31 cellular contexts compared by ENCODE assay signal in genomic region chr2:217948341-217948791, GRCh38. TPM values are rescaled to one million over a fixed set of nuclear protein-coding genes. Genes with fewer than 3 reads are reported as not detected.
A peak's percentile ranks its signal among the peaks of the same experiment; 100 is the strongest.
DNase-seq lines count a peak whose midpoint lies in the region; FAIRE-seq and TF ChIP-seq lines count a peak whose summit lies in the region.
"Had no signal": no experiment of that assay in that cellular context is flagged by ENCODE, and none has a peak within 500 bp of the region (broad histone marks: within the 10 kb centered on the region; RNA-seq: fewer than 3 reads in every experiment).

No MANE protein-coding gene starts in this region.

- H3K9me3 Mint-ChIP-seq in activated CD4-positive, alpha-beta memory T cell treated with anti-CD3 and anti-CD28 coated beads, Interleukin-2, amount 10 ng/mL, durations not matched to agents 7 days and 5 days: no peaks in the 10 kb centered on the region
- H3K9me3 Mint-ChIP-seq: activated naive CD4-positive, alpha-beta T cell treated with anti-CD3 and anti-CD28 coated beads, Interleukin-2, amount 10 ng/mL, durations not matched to agents 7 days and 5 days; endodermal cell; immature natural killer cell; naive thymus-derived CD8-positive, alpha-beta T cell had no signal

- no peaks in the 10 kb centered on the region for H3K9me3 ChIP-seq in BLaER1 treated with 17β-estradiol and CSF1 and Interleukin-3, amounts not matched to agents 10 nM and 100 nM (replicated peaks in 1 of 11)
- no peaks in the 10 kb centered on the region for H3K9me3 ChIP-seq in stomach
- H3K9me3 ChIP-seq: esophagus squamous epithelium, gastrocnemius medialis, pancreas, right lobe of liver, upper lobe of right lung had no signal

- H4K20me1 ChIP-seq in BLaER1 treated with 17β-estradiol and CSF1 and Interleukin-3, amounts not matched to agents 10 nM and 100 nM: peaks cover 0 to 56% (median 2%) of the 10 kb centered on the region in 11 experiments; a peak in 9 of 22 replicates

- no peak for TF ChIP-seq POLR2A in stomach (IDR thresholded peaks at IDR 0.05)

- no peak for TF ChIP-seq EP300 in stomach (IDR thresholded peaks at IDR 0.05)

- H3K4me1 ChIP-seq in BLaER1 treated with 17β-estradiol and CSF1 and Interleukin-3, amounts not matched to agents 10 nM and 100 nM: peaks cover 11 to 25% (median 20%) of the 10 kb centered on the region in 10 experiments
- H3K4me1 ChIP-seq in stomach: peaks cover 36 to 98% (median 67%) of the 10 kb centered on the region in 4 donors

- peaks cover 25% of the 10 kb centered on the region for H3K27me3 Mint-ChIP-seq in activated CD4-positive, alpha-beta memory T cell treated with anti-CD3 and anti-CD28 coated beads, Interleukin-2, amount 10 ng/mL, durations not matched to agents 7 days and 5 days

- FAIRE-seq in frontal cortex (lab: Jason Lieb, UNC): no peak
- FAIRE-seq: pancreas had no signal

- H3K4me1 Mint-ChIP-seq in activated CD4-positive, alpha-beta memory T cell treated with anti-CD3 and anti-CD28 coated beads, Interleukin-2, amount 10 ng/mL, durations not matched to agents 7 days and 5 days: peaks cover 7% of the 10 kb centered on the region

- H3K27ac ChIP-seq in BLaER1 treated with 17β-estradiol and CSF1 and Interleukin-3, amounts not matched to agents 10 nM and 100 nM: no peak overlapping the region
- H3K27ac ChIP-seq in substantia nigra (ENCODE audit: low read depth, low read length, poor library complexity, severe bottlenecking): peak overlapping the region; percentile 77
- peak overlapping the region in 2 of 5 donors; percentile 13 to 16 for H3K27ac ChIP-seq in stomach
- H3K27ac ChIP-seq: C4-2B, pancreas, right lobe of liver, upper lobe of right lung, VCaP had no signal

- intact Hi-C loops in stomach (cut with DNase I; ENCODE audit: low total_unique reads): no loop called here

- no peak for DNase-seq in choroid plexus epithelial cell (ENCODE audit: low read depth)
- peak; percentile 7 for DNase-seq in midbrain (lab: John Stamatoyannopoulos, UW)
- DNase-seq in substantia nigra (lab: John Stamatoyannopoulos, UW): peak in 1 of 49 donors; percentile 18
- no peak for DNase-seq in stomach
- DNase-seq in frontal cortex (ENCODE audit: low spot score in 2 of 2): no peak
- DNase-seq in activated CD4-positive, alpha-beta memory T cell treated with anti-CD3 and anti-CD28 coated beads, Interleukin-2, amount 10 ng/mL, durations not matched to agents 7 days and 5 days: no peak
- no peak for DNase-seq in DMS153 (lab: John Stamatoyannopoulos, UW)
- DNase-seq: activated CD4-positive, alpha-beta T cell treated with anti-CD3 and anti-CD28 coated beads for 4 hours; activated naive CD4-positive, alpha-beta T cell treated with anti-CD3 and anti-CD28 coated beads, Interleukin-2, amount 10 ng/mL, durations not matched to agents 7 days and 5 days; cortex of kidney; DMS79 treated with DMSO at 0.1 percent for 48 hours; esophagus squamous epithelium; gastrocnemius medialis; GF-D8; HCEC 1CT; hypothalamus; immature natural killer cell; naive thymus-derived CD8-positive, alpha-beta T cell; NCI-H1092 treated with DMSO at 0.1 percent for 48 hours; NCI-H187 treated with DMSO at 0.1 percent for 48 hours; NCI-H69; SIG-M5; stimulated activated CD4-positive, alpha-beta T cell treated with anti-CD3 and anti-CD28 coated beads, Interleukin-15, amount 100 ng/mL, for 24 hours; stimulated activated naive CD4-positive, alpha-beta T cell had no signal

- 0 out of 22 replicates have a peak overlapping the region, but pooled peaks of 1 of the 11 experiments have one; percentile 12 for H3K9ac ChIP-seq in BLaER1 treated with 17β-estradiol and CSF1 and Interleukin-3, amounts not matched to agents 10 nM and 100 nM

- H3K27ac Mint-ChIP-seq in activated CD4-positive, alpha-beta memory T cell treated with anti-CD3 and anti-CD28 coated beads, Interleukin-2, amount 10 ng/mL, durations not matched to agents 7 days and 5 days: no peak overlapping the region
- H3K27ac Mint-ChIP-seq: activated naive CD4-positive, alpha-beta T cell treated with anti-CD3 and anti-CD28 coated beads, Interleukin-2, amount 10 ng/mL, durations not matched to agents 7 days and 5 days; endodermal cell; immature natural killer cell; naive thymus-derived CD8-positive, alpha-beta T cell had no signal

- H3K36me3 ChIP-seq in BLaER1 treated with 17β-estradiol and CSF1 and Interleukin-3, amounts not matched to agents 10 nM and 100 nM: peaks cover 0 to 16% (median 0%) of the 10 kb centered on the region in 11 experiments; a peak in 6 of 22 replicates
- no peaks in the 10 kb centered on the region for H3K36me3 ChIP-seq in stomach
- H3K36me3 ChIP-seq: esophagus squamous epithelium, gastrocnemius medialis, pancreas, right lobe of liver, upper lobe of right lung had no signal

- POLR2A ChIA-PET in activated CD4-positive, alpha-beta memory T cell treated with anti-CD3 and anti-CD28 coated beads, Interleukin-2, amount 10 ng/mL, durations not matched to agents 7 days and 5 days (lab: Charles Lee): no interaction called here

- 74 to 94% (median 89%) methylated on average over 3 to 4 of the region's 4 CpGs for WGBS in stomach, 5 donors

- no peak overlapping the region for H3K4me3 ChIP-seq in BLaER1 treated with 17β-estradiol and CSF1 and Interleukin-3, amounts not matched to agents 10 nM and 100 nM
- H3K4me3 ChIP-seq in choroid plexus epithelial cell (ENCODE audit: low read depth, low read length) (no peak overlapping the region), stomach (no peak overlapping the region)
- H3K4me3 ChIP-seq: esophagus squamous epithelium, gastrocnemius medialis, pancreas, right lobe of liver, upper lobe of right lung had no signal

- CTCF ChIA-PET in activated CD4-positive, alpha-beta memory T cell treated with anti-CD3 and anti-CD28 coated beads, Interleukin-2, amount 10 ng/mL, durations not matched to agents 7 days and 5 days (lab: Charles Lee): no interaction called here

- H3K4me2 ChIP-seq in BLaER1 treated with 17β-estradiol and CSF1 and Interleukin-3, amounts not matched to agents 10 nM and 100 nM: peak overlapping the region in 6 of 11 experiments; percentile 10 to 34 (median 16); a peak in 8 of 22 replicates

- H3K4me3 Mint-ChIP-seq in activated CD4-positive, alpha-beta memory T cell treated with anti-CD3 and anti-CD28 coated beads, Interleukin-2, amount 10 ng/mL, durations not matched to agents 7 days and 5 days: no peak overlapping the region
- H3K4me3 Mint-ChIP-seq: activated naive CD4-positive, alpha-beta T cell treated with anti-CD3 and anti-CD28 coated beads, Interleukin-2, amount 10 ng/mL, durations not matched to agents 7 days and 5 days; endodermal cell; immature natural killer cell; naive thymus-derived CD8-positive, alpha-beta T cell had no signal

- no peaks in the 10 kb centered on the region for H3K27me3 ChIP-seq in BLaER1 treated with 17β-estradiol and CSF1 and Interleukin-3, amounts not matched to agents 10 nM and 100 nM
- H3K27me3 ChIP-seq in stomach: no peaks in the 10 kb centered on the region
- H3K27me3 ChIP-seq: esophagus squamous epithelium, gastrocnemius medialis, pancreas, right lobe of liver, upper lobe of right lung had no signal

- TF ChIP-seq CTCF in choroid plexus epithelial cell (conservative IDR thresholded peaks at IDR 0.05; ENCODE audit: low read depth, low read length) (peak; percentile 1), stomach (IDR thresholded peaks at IDR 0.05) (no peak)

- no peaks in the 10 kb centered on the region for H3K36me3 Mint-ChIP-seq in activated CD4-positive, alpha-beta memory T cell treated with anti-CD3 and anti-CD28 coated beads, Interleukin-2, amount 10 ng/mL, durations not matched to agents 7 days and 5 days (ENCODE audit: low read depth)
- H3K36me3 Mint-ChIP-seq: activated naive CD4-positive, alpha-beta T cell treated with anti-CD3 and anti-CD28 coated beads, Interleukin-2, amount 10 ng/mL, durations not matched to agents 7 days and 5 days; immature natural killer cell; naive thymus-derived CD8-positive, alpha-beta T cell had no signal

RNA-seq across cellular contexts. Expression of gene TNS1, which starts 54.4 kb away (rescaled TPM):
- total RNA-seq in stomach: 100 to 1,000 TPM; 145 to 682 (median 198) TPM
- polyA plus RNA-seq in stomach: 10 to 100 TPM; 18.5 to 44.9 (median 33.2) TPM
- total RNA-seq in frontal cortex: 3.7 TPM
- total RNA-seq in activated CD4-positive, alpha-beta memory T cell treated with anti-CD3 and anti-CD28 coated beads, Interleukin-2, amount 10 ng/mL, durations not matched to agents 7 days and 5 days: 1 to 10 TPM; 3.2 to 3.4 TPM
- polyA plus RNA-seq: naive thymus-derived CD8-positive, alpha-beta T cell had no signal

Comparison
In these comparisons a context has a peak if more than half of its experiments do, and no peak if none do; other contexts are left out.
1. RNA of gene TNS1, which starts 54.4 kb away (total RNA-seq): 145 to 682 TPM in stomach; 3.7 TPM in frontal cortex (single experiment) and 3.2 to 3.4 TPM in activated CD4-positive, alpha-beta memory T cell treated with anti-CD3 and anti-CD28 coated beads, Interleukin-2, amount 10 ng/mL, durations not matched to agents 7 days and 5 days; every median in the first group is over 10 times any median in the second.